ENCODE assay signal across 24 cellular contexts in the genomic region with DNA sequence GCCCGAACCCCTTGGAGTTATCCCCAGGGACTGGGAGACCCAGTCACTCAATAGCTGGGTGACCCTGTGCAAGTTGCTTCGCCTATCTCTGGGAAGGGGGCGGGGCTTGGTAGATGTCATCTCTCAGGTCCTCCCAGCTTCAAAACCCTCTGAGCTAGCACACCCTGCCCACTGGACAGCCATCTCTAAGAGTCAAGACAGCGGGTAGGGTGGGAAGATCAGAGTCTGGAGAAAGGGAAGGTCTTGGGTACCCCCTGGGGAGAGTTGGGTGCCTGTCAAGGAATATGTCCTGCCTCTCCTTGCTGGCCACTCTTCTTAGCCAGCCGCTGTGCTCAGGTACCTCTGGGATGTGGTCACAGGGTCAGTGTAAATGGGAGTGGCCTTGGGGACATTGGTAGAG. TPM values are rescaled to one million over a fixed set of nuclear protein-coding genes. Genes with fewer than 3 reads are reported as not detected.
DNase-seq lines count a peak whose midpoint lies in the region; ATAC-seq and TF ChIP-seq lines count a peak whose summit lies in the region.
"Had no signal": no experiment of that assay in that cellular context is flagged by ENCODE, and none has a peak within 500 bp of the region (broad histone marks: within the 10 kb centered on the region; RNA-seq: fewer than 3 reads in every experiment).

No MANE protein-coding gene starts in this region.

- no peak overlapping the region for H3K4me3 Mint-ChIP-seq in activated CD4-positive, alpha-beta memory T cell treated with anti-CD3 and anti-CD28 coated beads, Interleukin-2, amount 10 ng/mL, durations not matched to agents 7 days and 5 days
- H3K4me3 Mint-ChIP-seq in activated CD4-positive, alpha-beta memory T cell treated with anti-CD3 and anti-CD28 coated beads for 36 hours: no peak overlapping the region
- H3K4me3 Mint-ChIP-seq in neural progenitor cell: peak overlapping the region; percentile 30
- no peak overlapping the region for H3K4me3 Mint-ChIP-seq in activated CD4-positive, alpha-beta T cell treated with anti-CD3 and anti-CD28 coated beads, Interleukin-2, amount 10 ng/mL, durations not matched to agents 7 days and 5 days
- H3K4me3 Mint-ChIP-seq: CD4-positive, alpha-beta T cell had no signal

- H3K36me3 ChIP-seq in colonic mucosa (no peaks in the 10 kb centered on the region), neural progenitor cell (no peaks in the 10 kb centered on the region), smooth muscle cell (ENCODE audit: low read depth) (no peaks in the 10 kb centered on the region)
- H3K36me3 ChIP-seq: BLaER1, SJCRH30 had no signal

- H3K4me3 ChIP-seq in colonic mucosa: no peak overlapping the region
- no peak overlapping the region for H3K4me3 ChIP-seq in neural progenitor cell
- H3K4me3 ChIP-seq in smooth muscle cell: no peak overlapping the region
- H3K4me3 ChIP-seq: BLaER1, SJCRH30 had no signal

- H3K27me3 ChIP-seq in colonic mucosa: peaks cover 22% of the 10 kb centered on the region
- no peaks in the 10 kb centered on the region for H3K27me3 ChIP-seq in neural progenitor cell
- H3K27me3 ChIP-seq in smooth muscle cell (ENCODE audit: low read depth): no peaks in the 10 kb centered on the region
- H3K27me3 ChIP-seq: SJCRH30 had no signal

- H3K27ac ChIP-seq in colonic mucosa: no peak overlapping the region
- no peak overlapping the region for H3K27ac ChIP-seq in neural progenitor cell
- H3K27ac ChIP-seq in smooth muscle cell (ENCODE audit: low read depth): no peak overlapping the region
- H3K27ac ChIP-seq: 22Rv1, BLaER1, KMS-11, SJCRH30 had no signal

- TF ChIP-seq CTCF in colonic mucosa (IDR thresholded peaks at IDR 0.05): no peak
- no peak for TF ChIP-seq CTCF in neural progenitor cell (IDR thresholded peaks at IDR 0.05)
- no peak for TF ChIP-seq CTCF in smooth muscle cell (IDR thresholded peaks at IDR 0.05; ENCODE audit: borderline replicate concordance, insufficient read depth, poor library complexity, severe bottlenecking)

- intact Hi-C loops in activated CD4-positive, alpha-beta memory T cell treated with anti-CD3 and anti-CD28 coated beads for 36 hours (cut with micrococcal nuclease): no loop called here
- intact Hi-C loops in colonic mucosa (cut with DNase I): no loop called here

- H3K27ac Mint-ChIP-seq in activated CD4-positive, alpha-beta memory T cell treated with anti-CD3 and anti-CD28 coated beads, Interleukin-2, amount 10 ng/mL, durations not matched to agents 7 days and 5 days: no peak overlapping the region
- no peak overlapping the region for H3K27ac Mint-ChIP-seq in activated CD4-positive, alpha-beta memory T cell treated with anti-CD3 and anti-CD28 coated beads for 36 hours
- H3K27ac Mint-ChIP-seq in neural progenitor cell: no peak overlapping the region
- no peak overlapping the region for H3K27ac Mint-ChIP-seq in activated CD4-positive, alpha-beta T cell treated with anti-CD3 and anti-CD28 coated beads, Interleukin-2, amount 10 ng/mL, durations not matched to agents 7 days and 5 days
- H3K27ac Mint-ChIP-seq: CD4-positive, alpha-beta T cell had no signal

- H4K20me1 ChIP-seq in neural progenitor cell (ENCODE audit: low read depth) (peaks cover 92% of the 10 kb centered on the region), smooth muscle cell (ENCODE audit: low read depth) (peaks cover 34% of the 10 kb centered on the region)

- H3K9ac ChIP-seq in colonic mucosa (ENCODE audit: low read depth in 2 of 2, low read length in 2 of 2) (no peak overlapping the region), neural progenitor cell (no peak overlapping the region), smooth muscle cell (ENCODE audit: low read depth) (no peak overlapping the region)
- H3K9ac ChIP-seq: BLaER1, KMS-11 had no signal

- H3F3A ChIP-seq in neural progenitor cell (ENCODE audit: low read depth) (peaks cover 49% of the 10 kb centered on the region), smooth muscle cell (ENCODE audit: low read depth) (peaks cover 4% of the 10 kb centered on the region)

- H3K9me3 ChIP-seq in colonic mucosa: no peaks in the 10 kb centered on the region
- H3K9me3 ChIP-seq in neural progenitor cell (ENCODE audit: low read depth): no peaks in the 10 kb centered on the region
- H3K9me3 ChIP-seq in smooth muscle cell (replicated peaks; ENCODE audit: low read depth): no peaks in the 10 kb centered on the region
- H3K9me3 ChIP-seq: BLaER1, SJCRH30 had no signal

- ATAC-seq in HG03342 (IDR thresholded peaks at IDR 0.05; ENCODE audit: unreplicated experiment): no peak

- no peaks in the 10 kb centered on the region for H3K9me3 Mint-ChIP-seq in activated CD4-positive, alpha-beta memory T cell treated with anti-CD3 and anti-CD28 coated beads, Interleukin-2, amount 10 ng/mL, durations not matched to agents 7 days and 5 days
- H3K9me3 Mint-ChIP-seq in activated CD4-positive, alpha-beta memory T cell treated with anti-CD3 and anti-CD28 coated beads for 36 hours: no peaks in the 10 kb centered on the region
- no peaks in the 10 kb centered on the region for H3K9me3 Mint-ChIP-seq in neural progenitor cell
- H3K9me3 Mint-ChIP-seq in activated CD4-positive, alpha-beta T cell treated with anti-CD3 and anti-CD28 coated beads, Interleukin-2, amount 10 ng/mL, durations not matched to agents 7 days and 5 days: no peaks in the 10 kb centered on the region
- H3K9me3 Mint-ChIP-seq: CD4-positive, alpha-beta T cell had no signal

- H3K4me1 ChIP-seq in colonic mucosa: no peaks in the 10 kb centered on the region
- H3K4me1 ChIP-seq in neural progenitor cell: peaks cover 56% of the 10 kb centered on the region
- H3K4me1 ChIP-seq in smooth muscle cell (ENCODE audit: low read depth): peaks cover 33% of the 10 kb centered on the region
- H3K4me1 ChIP-seq: BLaER1 had no signal

- peaks cover 94% of the 10 kb centered on the region for H3K79me2 ChIP-seq in neural progenitor cell (ENCODE audit: low read depth)
- peaks cover 94% of the 10 kb centered on the region for H3K79me2 ChIP-seq in smooth muscle cell (ENCODE audit: low read depth)

- POLR2A ChIA-PET in activated CD4-positive, alpha-beta memory T cell treated with anti-CD3 and anti-CD28 coated beads, Interleukin-2, amount 10 ng/mL, durations not matched to agents 7 days and 5 days (lab: Charles Lee): no interaction called here
- POLR2A ChIA-PET in activated CD4-positive, alpha-beta memory T cell treated with anti-CD3 and anti-CD28 coated beads for 36 hours (lab: Charles Lee): no interaction called here
- POLR2A ChIA-PET in activated CD4-positive, alpha-beta T cell treated with anti-CD3 and anti-CD28 coated beads, Interleukin-2, amount 10 ng/mL, durations not matched to agents 7 days and 5 days (lab: Charles Lee): no interaction called here

- 94% methylated on average over 5 of the region's 5 CpGs for WGBS in smooth muscle cell (ENCODE audit: low lambda C conversion rate)

- H3K4me2 ChIP-seq in neural progenitor cell (no peak overlapping the region), smooth muscle cell (no peak overlapping the region)
- H3K4me2 ChIP-seq: BLaER1, KMS-11 had no signal

- DNase-seq in activated CD4-positive, alpha-beta memory T cell treated with anti-CD3 and anti-CD28 coated beads, Interleukin-2, amount 10 ng/mL, durations not matched to agents 7 days and 5 days: peak; percentile 14
- DNase-seq in activated CD4-positive, alpha-beta memory T cell treated with anti-CD3 and anti-CD28 coated beads for 36 hours: no peak
- DNase-seq in colonic mucosa (peak; percentile 9), neural progenitor cell (ENCODE audit: low spot score) (no peak), NCI-H526 (lab: John Stamatoyannopoulos, UW) (no peak), smooth muscle cell (lab: John Stamatoyannopoulos, UW; ENCODE audit: unreplicated experiment) (no peak)
- DNase-seq in activated CD4-positive, alpha-beta T cell treated with anti-CD3 and anti-CD28 coated beads, Interleukin-2, amount 10 ng/mL, durations not matched to agents 7 days and 5 days: no peak
- DNase-seq: ACHN; CD4-positive, alpha-beta T cell; COR-L47; DMS 273 treated with DMSO at 0.1 percent for 48 hours; DMS79 treated with DMSO at 0.1 percent for 48 hours; HCEC 1CT; NCI-H1092 treated with DMSO at 0.1 percent for 48 hours; NCI-H1436 treated with DMSO at 0.1 percent for 48 hours; NCI-H1930; NCI-H226; NCI-H510A treated with DMSO at 0.1 percent for 48 hours; NCI-H82; SJCRH30 had no signal

- H2AFZ ChIP-seq in neural progenitor cell (replicated peaks): no peak overlapping the region
- H2AFZ ChIP-seq in smooth muscle cell (ENCODE audit: low read depth): no peak overlapping the region

- CTCF ChIA-PET in activated CD4-positive, alpha-beta memory T cell treated with anti-CD3 and anti-CD28 coated beads, Interleukin-2, amount 10 ng/mL, durations not matched to agents 7 days and 5 days (lab: Charles Lee): interaction anchor here (0.6 kb wide), 1 partner anchor 59 kb away, joined by 5 read pairs; no protein-coding TSS in a partner anchor
- CTCF ChIA-PET in activated CD4-positive, alpha-beta memory T cell treated with anti-CD3 and anti-CD28 coated beads for 36 hours (lab: Charles Lee): no interaction called here
- CTCF ChIA-PET in activated CD4-positive, alpha-beta T cell treated with anti-CD3 and anti-CD28 coated beads, Interleukin-2, amount 10 ng/mL, durations not matched to agents 7 days and 5 days (lab: Charles Lee): interaction anchor here (1.2 kb wide), 1 partner anchor 12 kb away, joined by 3 read pairs; no protein-coding TSS in a partner anchor

- H3K36me3 Mint-ChIP-seq in activated CD4-positive, alpha-beta memory T cell treated with anti-CD3 and anti-CD28 coated beads, Interleukin-2, amount 10 ng/mL, durations not matched to agents 7 days and 5 days (ENCODE audit: low read depth): no peaks in the 10 kb centered on the region
- no peaks in the 10 kb centered on the region for H3K36me3 Mint-ChIP-seq in activated CD4-positive, alpha-beta memory T cell treated with anti-CD3 and anti-CD28 coated beads for 36 hours
- H3K36me3 Mint-ChIP-seq in neural progenitor cell: peaks cover 4% of the 10 kb centered on the region
- no peaks in the 10 kb centered on the region for H3K36me3 Mint-ChIP-seq in activated CD4-positive, alpha-beta T cell treated with anti-CD3 and anti-CD28 coated beads, Interleukin-2, amount 10 ng/mL, durations not matched to agents 7 days and 5 days (ENCODE audit: low read depth)

- peaks cover 59% of the 10 kb centered on the region for H3K27me3 Mint-ChIP-seq in activated CD4-positive, alpha-beta memory T cell treated with anti-CD3 and anti-CD28 coated beads, Interleukin-2, amount 10 ng/mL, durations not matched to agents 7 days and 5 days
- H3K27me3 Mint-ChIP-seq in activated CD4-positive, alpha-beta memory T cell treated with anti-CD3 and anti-CD28 coated beads for 36 hours: peaks cover 38% of the 10 kb centered on the region
- H3K27me3 Mint-ChIP-seq in neural progenitor cell (ENCODE audit: insufficient read depth, low read depth): peaks cover 3% of the 10 kb centered on the region
- H3K27me3 Mint-ChIP-seq in activated CD4-positive, alpha-beta T cell treated with anti-CD3 and anti-CD28 coated beads, Interleukin-2, amount 10 ng/mL, durations not matched to agents 7 days and 5 days: peaks cover 57% of the 10 kb centered on the region

- H3K4me1 Mint-ChIP-seq in activated CD4-positive, alpha-beta memory T cell treated with anti-CD3 and anti-CD28 coated beads, Interleukin-2, amount 10 ng/mL, durations not matched to agents 7 days and 5 days: no peaks in the 10 kb centered on the region
- H3K4me1 Mint-ChIP-seq in activated CD4-positive, alpha-beta memory T cell treated with anti-CD3 and anti-CD28 coated beads for 36 hours (ENCODE audit: low read depth): no peaks in the 10 kb centered on the region
- peaks cover 73% of the 10 kb centered on the region for H3K4me1 Mint-ChIP-seq in neural progenitor cell
- H3K4me1 Mint-ChIP-seq in activated CD4-positive, alpha-beta T cell treated with anti-CD3 and anti-CD28 coated beads, Interleukin-2, amount 10 ng/mL, durations not matched to agents 7 days and 5 days: no peaks in the 10 kb centered on the region

RNA-seq across cellular contexts. Expression of a gene that starts 8.0 kb away (rescaled TPM):
- total RNA-seq in activated CD4-positive, alpha-beta memory T cell treated with anti-CD3 and anti-CD28 coated beads, Interleukin-2, amount 10 ng/mL, durations not matched to agents 7 days and 5 days: under 1 TPM; 0.43 to 0.75 TPM
- not detected for total RNA-seq in activated CD4-positive, alpha-beta memory T cell treated with anti-CD3 and anti-CD28 coated beads for 36 hours
- total RNA-seq in colonic mucosa (1 to 10 TPM; 1.3 to 2.0 TPM), neural progenitor cell (ENCODE audit: low replicate concordance) (9.4 and 39.6 TPM in 2 replicates), smooth muscle cell (10.4 and 10.6 TPM in 2 replicates)
- under 1 TPM; 0.07 to 0.12 TPM for total RNA-seq in activated CD4-positive, alpha-beta T cell treated with anti-CD3 and anti-CD28 coated beads, Interleukin-2, amount 10 ng/mL, durations not matched to agents 7 days and 5 days
- 9.4 and 10.4 TPM in 2 replicates for polyA plus RNA-seq in smooth muscle cell
- total RNA-seq: CD4-positive, alpha-beta T cell had no signal

Comparison
In these comparisons a context has a peak if more than half of its experiments do, and no peak if none do; other contexts are left out.
1. DNase-seq: peak in activated CD4-positive, alpha-beta memory T cell treated with anti-CD3 and anti-CD28 coated beads, Interleukin-2, amount 10 ng/mL, durations not matched to agents 7 days and 5 days (single experiment) and colonic mucosa (single experiment); none in activated CD4-positive, alpha-beta memory T cell treated with anti-CD3 and anti-CD28 coated beads for 36 hours (single experiment), neural progenitor cell (single experiment), activated CD4-positive, alpha-beta T cell treated with anti-CD3 and anti-CD28 coated beads, Interleukin-2, amount 10 ng/mL, durations not matched to agents 7 days and 5 days (single experiment), NCI-H526 (0 of 2) and smooth muscle cell (single experiment).